Comparison of ENCODE assay signal across 8 cellular contexts in the genomic region with DNA sequence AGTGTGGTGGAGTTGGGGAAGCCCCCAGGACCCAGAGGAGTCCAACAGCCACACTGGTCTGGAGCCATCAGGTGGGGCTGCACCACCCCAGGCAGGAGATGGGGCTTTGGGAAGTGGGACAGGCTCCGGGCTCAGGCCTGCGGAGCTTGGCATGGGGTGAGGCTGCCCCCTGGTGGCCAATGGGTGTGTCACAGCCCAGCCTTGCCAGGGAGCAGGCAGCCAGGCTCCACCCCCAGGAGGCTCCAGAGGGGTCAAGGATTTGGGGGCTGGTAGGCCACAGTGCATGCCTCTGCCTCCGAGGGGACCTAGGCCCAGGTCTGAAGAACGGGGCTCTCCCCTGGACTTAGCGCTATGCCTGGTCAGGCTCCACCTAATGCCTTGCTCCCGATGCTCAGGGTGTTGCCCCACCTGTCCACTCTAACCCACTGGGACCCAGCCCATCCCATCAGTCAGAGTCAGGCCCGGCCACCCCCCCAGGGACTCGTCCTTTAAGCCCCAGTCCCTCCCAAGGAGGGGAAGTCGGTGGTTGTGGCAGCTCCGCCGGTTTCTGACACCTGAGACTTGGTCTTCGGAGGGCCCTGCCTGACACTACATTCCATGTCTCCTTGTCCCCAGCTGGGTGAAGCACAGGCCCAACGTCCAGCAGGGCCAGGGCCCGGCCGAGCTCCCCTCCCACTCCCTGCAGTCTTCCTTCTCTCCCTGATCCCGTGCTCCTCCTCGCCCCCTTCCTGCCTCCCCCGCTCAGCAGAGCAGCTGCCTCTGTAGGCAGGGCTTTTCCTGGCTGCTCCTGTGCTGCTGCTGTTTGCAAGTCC. TPM values are rescaled to one million over a fixed set of nuclear protein-coding genes. Genes with fewer than 3 reads are reported as not detected.
DNase-seq lines count a peak whose midpoint lies in the region; ATAC-seq, FAIRE-seq and TF ChIP-seq lines count a peak whose summit lies in the region.

No MANE protein-coding gene starts in this region.

- no peaks in the 10 kb centered on the region for H3K36me3 Mint-ChIP-seq in osteocyte (ENCODE audit: unreplicated experiment)

- H3K27ac Mint-ChIP-seq in osteocyte (ENCODE audit: unreplicated experiment) = no peak overlapping the region

- no peaks in the 10 kb centered on the region for H3K27me3 Mint-ChIP-seq in osteocyte (ENCODE audit: unreplicated experiment)

- H3K9me3 Mint-ChIP-seq in osteocyte (ENCODE audit: unreplicated experiment) = no peaks in the 10 kb centered on the region

- ATAC-seq in HG03196 (IDR thresholded peaks at IDR 0.05; ENCODE audit: unreplicated experiment) = peak; percentile 59

- FAIRE-seq in GM18507 (lab: Jason Lieb, UNC) (peak; percentile 76), frontal cortex (lab: Jason Lieb, UNC) (no peak)

- TF ChIP-seq CTCF in AG09319 (IDR thresholded peaks at IDR 0.05; ENCODE audit: low read depth, low read length) (peak; percentile 94), osteocyte (IDR thresholded peaks at IDR 0.05) (peak; percentile 98)

- peaks cover 7% of the 10 kb centered on the region for H3K4me1 Mint-ChIP-seq in osteocyte (ENCODE audit: unreplicated experiment)

- H3K4me3 Mint-ChIP-seq in osteocyte (ENCODE audit: unreplicated experiment) = no peak overlapping the region

- H3K27ac ChIP-seq in temporal lobe (ENCODE audit: low read depth, low read length) = peak overlapping the region; percentile 52

- DNase-seq in AG09319 (ENCODE audit: extremely low read depth, low read depth) (no peak), GM18507 (ENCODE audit: extremely low spot score, insufficient read length, low read depth) (peak; percentile 81), RKO (ENCODE audit: low spot score) (peak; percentile 43), frontal cortex (ENCODE audit: low spot score in 2 of 2) (peak; percentile 72 to 89), osteocyte (ENCODE audit: extremely low spot score, unreplicated experiment) (peak; percentile 93)
- DNase-seq in activated effector memory CD4-positive, alpha-beta T cell treated with Interleukin-2 at 50 U/mL for 16 hours = peak; percentile 64

RNA-seq across cellular contexts. Expression of gene SAMD8, which starts 11.3 kb away (rescaled TPM):
- 73.4 TPM for total RNA-seq in frontal cortex
- total RNA-seq in osteocyte = 25.9 and 26.4 TPM in 2 replicates
- 71.5 TPM for total RNA-seq in temporal lobe
